9 cellular contexts compared by ENCODE assay signal in genomic region chr2:109032229-109032800, GRCh38.
DNase-seq lines count a peak whose midpoint lies in the region; ATAC-seq and TF ChIP-seq lines count a peak whose summit lies in the region.
"Had no signal": no experiment of that assay in that cellular context is flagged by ENCODE, and none has a peak within 500 bp of the region (broad histone marks: within the 10 kb centered on the region; RNA-seq: fewer than 3 reads in every experiment).

No MANE protein-coding gene starts in this region.

- H3K4me1 ChIP-seq in MM.1S (ENCODE audit: low read length) (no peaks in the 10 kb centered on the region), iPS-20b (ENCODE audit: insufficient read depth, low read length) (peaks cover 6% of the 10 kb centered on the region; the same call in 1 of the 2 replicates)

- H3K4me3 ChIP-seq in MM.1S (ENCODE audit: low read length) = peak overlapping the region; percentile 51
- peak overlapping the region; percentile 79 for H3K4me3 ChIP-seq in iPS-20b (ENCODE audit: low read length)

- no peak overlapping the region for H3K27ac ChIP-seq in MM.1S (ENCODE audit: low read length)
- H3K27ac ChIP-seq in iPS-20b (ENCODE audit: low read length) = no peak overlapping the region

- H3K36me3 ChIP-seq in MM.1S (replicated peaks; ENCODE audit: insufficient read depth, low read length) (no peaks in the 10 kb centered on the region), iPS-20b (ENCODE audit: insufficient read depth, low read depth, low read length) (no peaks in the 10 kb centered on the region)

- H4K20me1 ChIP-seq in MM.1S (ENCODE audit: insufficient read depth, low read length) = no peaks in the 10 kb centered on the region

- peak overlapping the region; percentile 61 for H3K4me2 ChIP-seq in MM.1S (ENCODE audit: low read depth, low read length)

- peak overlapping the region; percentile 40 for H2AFZ ChIP-seq in MM.1S (ENCODE audit: low read length)

- H3K9me3 ChIP-seq in MM.1S (replicated peaks; ENCODE audit: insufficient read depth, low read length) (no peaks in the 10 kb centered on the region), iPS-20b (ENCODE audit: insufficient read depth, low read depth, low read length) (no peaks in the 10 kb centered on the region)

- TF ChIP-seq CTCF in MM.1S (IDR thresholded peaks at IDR 0.05; ENCODE audit: low read length) = no peak

- H3K79me2 ChIP-seq in MM.1S (ENCODE audit: low read length) = no peaks in the 10 kb centered on the region

- H3K9me2 ChIP-seq in MM.1S (replicated peaks; ENCODE audit: insufficient read depth, low read length) = no peaks in the 10 kb centered on the region

- no peaks in the 10 kb centered on the region for H3F3A ChIP-seq in MM.1S (ENCODE audit: insufficient read depth, low read length)

- H3K9ac ChIP-seq in MM.1S (ENCODE audit: low read length) (peak overlapping the region; percentile 16; the same call in 1 of the 2 replicates), iPS-20b (ENCODE audit: low read depth, low read length) (peak overlapping the region; percentile 63; the same call in 1 of the 2 replicates)

- DNase-seq in MM.1S = no peak
- DNase-seq in activated T-cell treated with anti-CD3 and anti-CD28 coated beads, Interleukin-2, amount 50 U/mL, for 48 hours = peak; percentile 38 to 48
- peak; percentile 6 for DNase-seq in stimulated activated naive CD4-positive, alpha-beta T cell treated with Interleukin-2 at 50 U/mL for 16 hours (lab: John Stamatoyannopoulos, UW)
- no peak for DNase-seq in NCI-H345 (lab: John Stamatoyannopoulos, UW)
- DNase-seq in NCI-H1105 treated with DMSO at 0.1 percent for 48 hours (lab: John Stamatoyannopoulos, UW) = no peak
- DNase-seq: occipital lobe had no signal

- H3K27me3 ChIP-seq in MM.1S (replicated peaks; ENCODE audit: insufficient read depth, low read length) (no peaks in the 10 kb centered on the region), iPS-20b (ENCODE audit: insufficient read depth, low read length) (peaks cover 54% of the 10 kb centered on the region)

- ATAC-seq in HG03460 (IDR thresholded peaks at IDR 0.05; ENCODE audit: unreplicated experiment) = no peak
- no peak for ATAC-seq in HG02884 (IDR thresholded peaks at IDR 0.05; ENCODE audit: unreplicated experiment)

Comparison
In these comparisons a context has a peak if more than half of its experiments do, and no peak if none do; other contexts are left out.
1. DNase-seq: peak in activated T-cell treated with anti-CD3 and anti-CD28 coated beads, Interleukin-2, amount 50 U/mL, for 48 hours (2 of 2) and stimulated activated naive CD4-positive, alpha-beta T cell treated with Interleukin-2 at 50 U/mL for 16 hours (single experiment); none in MM.1S (single experiment), NCI-H345 (single experiment) and NCI-H1105 treated with DMSO at 0.1 percent for 48 hours (single experiment).